ENCODE assay signal across 5 cellular contexts in genomic region chr4:107512549-107512948, GRCh38.
"Had no signal": no experiment of that assay in that cellular context is flagged by ENCODE, and none has a peak within 500 bp of the region (broad histone marks: within the 10 kb centered on the region; RNA-seq: fewer than 3 reads in every experiment).

No MANE protein-coding gene starts in this region.

- H3K4me3 Mint-ChIP-seq: H9 had no signal

- DNase-seq: GM23248, GOT3, H9, HCEC 1CT, IMR-90 had no signal

- H3K27ac Mint-ChIP-seq: H9 had no signal

- H3K4me3 ChIP-seq: GM23248 had no signal

- H3K27ac ChIP-seq: GM23248 had no signal

- H3K9ac ChIP-seq: GM23248 had no signal

- H2AFZ ChIP-seq: GM23248 had no signal
